Comparison of ENCODE assay signal across 18 cellular contexts in the genomic region with DNA sequence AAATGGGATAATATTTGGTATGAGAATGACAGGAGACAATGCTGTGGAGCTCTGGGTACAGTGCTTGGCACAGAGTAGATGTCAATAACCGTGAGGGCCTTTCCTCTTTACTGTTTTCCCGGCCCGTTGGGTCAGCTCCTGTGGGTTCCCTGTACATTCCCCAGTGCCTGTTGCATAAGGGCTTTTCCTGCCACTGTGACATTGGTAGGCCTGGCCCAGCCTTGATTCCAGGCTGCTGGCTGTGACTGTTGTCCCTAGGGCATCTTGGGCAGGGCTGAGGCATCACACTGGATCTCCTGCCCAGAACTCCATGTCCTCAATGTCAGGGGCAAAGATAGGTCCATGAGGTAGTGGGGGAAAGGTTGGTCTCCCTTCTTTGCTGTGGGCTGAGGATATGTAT. TPM values are rescaled to one million over a fixed set of nuclear protein-coding genes. Genes with fewer than 3 reads are reported as not detected.
DNase-seq lines count a peak whose midpoint lies in the region; ATAC-seq, FAIRE-seq and TF ChIP-seq lines count a peak whose summit lies in the region.
"Had no signal": no experiment of that assay in that cellular context is flagged by ENCODE, and none has a peak within 500 bp of the region (broad histone marks: within the 10 kb centered on the region; RNA-seq: fewer than 3 reads in every experiment).

No MANE protein-coding gene starts in this region.

- H3K9me3 ChIP-seq in H1 (ENCODE audit: insufficient read depth in 2 of 2, low read depth in 1 of 2, low read length in 1 of 2) (no peaks in the 10 kb centered on the region), left lung (no peaks in the 10 kb centered on the region), thyroid gland (no peaks in the 10 kb centered on the region)
- H3K9me3 ChIP-seq: ascending aorta, sigmoid colon, transverse colon had no signal

- H2BK12ac ChIP-seq in H1 (ENCODE audit: low read depth, low read length) = no peak overlapping the region; the same call in 1 of the 2 replicates

- no peak overlapping the region for H4K91ac ChIP-seq in H1 (replicated peaks; ENCODE audit: insufficient read length, low read length)

- H3K23me2 ChIP-seq in H1 (ENCODE audit: low read depth, low read length) = no peaks in the 10 kb centered on the region

- DNase-seq in RPMI7951 (ENCODE audit: low read depth) (peak; percentile 37), H1 (ENCODE audit: low read depth in 1 of 2, low spot score in 2 of 2) (no peak), left lung (peak in 1 of 2 donors; percentile 37), thyroid gland (peak; percentile 12 to 25), HTR-8/SVneo (ENCODE audit: insufficient read length, low spot score) (no peak)
- no peak for DNase-seq in activated CD4-positive, alpha-beta T cell treated with anti-CD3 and anti-CD28 coated beads for 48 hours
- DNase-seq: activated CD4-positive, alpha-beta T cell treated with anti-CD3 and anti-CD28 coated beads, Interleukin-2, amount 50 U/mL, for 48 hours; activated naive CD4-positive, alpha-beta T cell treated with Interleukin-2 at 50 U/mL for 16 hours; foreskin melanocyte; NCI-H1930; NK-92 treated with Interleukin-12 subunit alpha and Interleukin-12 subunit beta, amount 100 ng/mL, for 24 hours; RPMI8226; sigmoid colon; stimulated activated CD4-positive, alpha-beta T cell treated with anti-CD3 and anti-CD28 coated beads, Interleukin-1b, Interleukin-23, amount 100 ng/mL, for 48 hours; stimulated activated naive CD4-positive, alpha-beta T cell; transverse colon had no signal

- TF ChIP-seq POLR2A in H1 (IDR thresholded peaks at IDR 0.05; ENCODE audit: control extremely low read depth in 1 of 2, low read depth in 2 of 2, low read length in 2 of 2) (no peak), thyroid gland (IDR thresholded peaks at IDR 0.05) (no peak)

- H4K5ac ChIP-seq in H1 (ENCODE audit: insufficient read length, low read depth, low read length) = no peak overlapping the region

- ATAC-seq in left lung = peak; percentile 51
- no peak for ATAC-seq in GM19395 (IDR thresholded peaks at IDR 0.05; ENCODE audit: unreplicated experiment)

- H3K18ac ChIP-seq in H1 (ENCODE audit: extremely low read depth, low read length) = no peak overlapping the region

- H2BK120ac ChIP-seq in H1 (replicated peaks; ENCODE audit: low read depth, low read length) = no peak overlapping the region

- H3K14ac ChIP-seq in H1 (ENCODE audit: insufficient read length) = peak overlapping the region; percentile 17

- TF ChIP-seq RAD21 in H1 (IDR thresholded peaks at IDR 0.05 in 1 of 2, conservative IDR thresholded peaks at IDR 0.05 in 1 of 2; ENCODE audit: low read depth in 2 of 2, low read length in 2 of 2) = no peak

- no peak overlapping the region for H3K23ac ChIP-seq in H1 (ENCODE audit: insufficient read length)

- TF ChIP-seq EP300 in H1 (IDR thresholded peaks at IDR 0.05; ENCODE audit: borderline replicate concordance in 1 of 2, low read depth in 2 of 2, low read length in 2 of 2) = no peak

- H3K9ac ChIP-seq in H1 (replicated peaks in 1 of 4; ENCODE audit: extremely low read depth in 1 of 4, low read depth in 3 of 4, low read length in 3 of 4) = no peak overlapping the region

- POLR2A ChIA-PET in H1 (lab: Charles Lee; ENCODE audit: partially characterized antibody) = interaction anchor here (3.7 kb wide), 1 partner anchor 28 kb away, joined by 10 read pairs; a partner anchor contains a TSS

- whole genome bisulfite sequencing in H1 (ENCODE audit: extremely low coverage in 1 of 2, insufficient coverage in 1 of 2, insufficient read length in 1 of 2, insufficient replicate concordance in 2 of 2, low coverage in 1 of 2, low lambda C conversion rate in 2 of 2, missing lambda C conversion rate in 1 of 2), 2 experiments = 94% methylated on average over 3 of the region's 3 CpGs; no CpG with 5 or more reads in 1 of the 2 experiments
- 57 to 95% methylated on average over 3 of the region's 3 CpGs for WGBS in thyroid gland, 2 donors

- H2BK5ac ChIP-seq in H1 (ENCODE audit: low read depth, low read length) = no peak overlapping the region

- intact Hi-C loops in left lung (cut with DNase I) (no loop called here), thyroid gland (cut with DNase I) (no loop called here)

- no peak overlapping the region for H3K4ac ChIP-seq in H1 (replicated peaks; ENCODE audit: insufficient read length, low read depth, low read length)

- H3K4me1 ChIP-seq in H1 (replicated peaks in 1 of 4; ENCODE audit: control insufficient read depth in 3 of 4, insufficient read depth in 4 of 4, low read length in 3 of 4) (peaks cover 0 to 3% (median 0%) of the 10 kb centered on the region in 4 experiments; a peak in 3 of 7 replicates), left lung (peaks cover 0 to 25% of the 10 kb centered on the region in 2 donors), thyroid gland (peaks cover 7 to 26% of the 10 kb centered on the region in 2 donors)
- H3K4me1 ChIP-seq: ascending aorta, sigmoid colon had no signal

- H4K20me1 ChIP-seq in H1 (replicated peaks in 1 of 2; ENCODE audit: control insufficient read depth in 1 of 2, insufficient read depth in 2 of 2, low read length in 2 of 2) = no peaks in the 10 kb centered on the region

- H3K4me2 ChIP-seq in H1 (ENCODE audit: insufficient read depth in 1 of 2, low read depth in 2 of 2, low read length in 2 of 2) = no peak overlapping the region

- H2AK5ac ChIP-seq in H1 (ENCODE audit: low read depth, low read length) = no peak overlapping the region

- no peak overlapping the region for H2BK15ac ChIP-seq in H1 (ENCODE audit: low read length)

- no peak overlapping the region for H3K4me3 ChIP-seq in H1 (ENCODE audit: extremely low read depth in 1 of 4, insufficient read depth in 2 of 4, low read depth in 3 of 4, low read length in 4 of 4)
- no peak overlapping the region for H3K4me3 ChIP-seq in left lung
- H3K4me3 ChIP-seq in thyroid gland (replicated peaks in 1 of 3) = no peak overlapping the region
- H3K4me3 ChIP-seq: ascending aorta, sigmoid colon, transverse colon had no signal

- H2BK20ac ChIP-seq in H1 (ENCODE audit: low read length) = no peak overlapping the region

- H2AFZ ChIP-seq in H1 (ENCODE audit: low read length) = no peak overlapping the region

- no peaks in the 10 kb centered on the region for H3K79me1 ChIP-seq in H1 (ENCODE audit: low read depth, low read length)

- CTCF ChIA-PET in H1 (lab: Charles Lee; ENCODE audit: partially characterized antibody) = interaction anchor here (0.8 to 13.5 kb wide), 6 partner anchors 9 to 110 kb away, joined by 3 to 134 read pairs (median 7); no protein-coding TSS in a partner anchor

- peaks cover 0 to 2% (median 0%) of the 10 kb centered on the region in 4 experiments; a peak in 1 of 7 replicates for H3K27me3 ChIP-seq in H1 (replicated peaks in 1 of 4; ENCODE audit: control insufficient read depth in 3 of 4, extremely low read depth in 1 of 4, insufficient read depth in 3 of 4, low read length in 3 of 4)
- peaks cover 0 to 9% of the 10 kb centered on the region in 2 donors for H3K27me3 ChIP-seq in left lung
- H3K27me3 ChIP-seq in thyroid gland = no peaks in the 10 kb centered on the region
- H3K27me3 ChIP-seq: ascending aorta, transverse colon had no signal

- H4K8ac ChIP-seq in H1 (ENCODE audit: extremely low read depth, insufficient read depth, low read length) = no peak overlapping the region

- no peak overlapping the region for H3K27ac ChIP-seq in H1 (ENCODE audit: low read depth, low read length)
- H3K27ac ChIP-seq in left lung = peak overlapping the region in 1 of 2 donors; percentile 2
- peak overlapping the region; percentile 47 to 92 (median 82) for H3K27ac ChIP-seq in thyroid gland
- H3K27ac ChIP-seq: ascending aorta, sigmoid colon, transverse colon had no signal

- no peak for FAIRE-seq in H1 (lab: Jason Lieb, UNC)
- no peak for FAIRE-seq in HTR-8/SVneo (lab: Jason Lieb, UNC)

- H3K56ac ChIP-seq in H1 (replicated peaks; ENCODE audit: insufficient read length, low read depth, low read length) = no peak overlapping the region

- H3K79me2 ChIP-seq in H1 (ENCODE audit: control insufficient read depth in 1 of 2, insufficient read depth in 2 of 2, low read length in 2 of 2) = no peaks in the 10 kb centered on the region

- TF ChIP-seq CTCF in H1 (IDR thresholded peaks at IDR 0.05; ENCODE audit: control extremely low read depth in 1 of 3, insufficient read depth in 1 of 3, low read depth in 1 of 3, low read length in 3 of 3) = no peak
- no peak for TF ChIP-seq CTCF in left lung (IDR thresholded peaks at IDR 0.05)
- no peak for TF ChIP-seq CTCF in thyroid gland (IDR thresholded peaks at IDR 0.05)

- H3K36me3 ChIP-seq in H1 (ENCODE audit: control insufficient read depth in 2 of 4, insufficient read depth in 4 of 4, low read length in 3 of 4) (no peaks in the 10 kb centered on the region), left lung (no peaks in the 10 kb centered on the region), thyroid gland (no peaks in the 10 kb centered on the region)
- H3K36me3 ChIP-seq: ascending aorta, sigmoid colon, transverse colon had no signal

RNA-seq across cellular contexts. Expression of a gene that starts 25.8 kb away (rescaled TPM):
- 0.10 and 0.12 TPM in 2 replicates for total RNA-seq in RPMI7951 (2014; rRNA removed; shearing (Covaris generic))
- 28.8 and 29.9 TPM in 2 replicates for total RNA-seq in H1 (2021; fragmentation: NEBNext Ultra II Directional; extraction: Animal tissue kit (Norgen Biotek cat#: 25700))
- polyA plus RNA-seq in H1 (2011; rRNA removed) = 20.3 and 30.3 TPM in 2 replicates
- polyA plus RNA-seq in H1 (2011; cell fraction: cytosol; rRNA removed) = 31.1 TPM
- polyA plus RNA-seq in H1 (2011; cell fraction: nucleus; rRNA removed) = 25.5 TPM
- 19.1 to 20.7 TPM (median 20.2 TPM) in 4 replicates for polyA plus RNA-seq in H1 (2012, experiment 1 of 2)
- polyA plus RNA-seq in H1 (2012, experiment 2 of 2) = 25.3 TPM
- 18.5 TPM for polyA plus RNA-seq in H1 (2013, experiment 1 of 2)
- 18.8 TPM for polyA plus RNA-seq in H1 (2013, experiment 2 of 2)
- polyA minus RNA-seq in H1 (2011; rRNA and poly(A)+ RNA removed) = 20.0 and 29.7 TPM in 2 replicates
- 19.9 TPM for polyA minus RNA-seq in H1 (2011; cell fraction: cytosol; rRNA and poly(A)+ RNA removed)
- polyA minus RNA-seq in H1 (2011; cell fraction: nucleus; rRNA and poly(A)+ RNA removed) = 35.5 TPM
- total RNA-seq in left lung (1 to 10 TPM; 2.7 to 4.3 TPM), thyroid gland (1 to 10 TPM; 1.4 to 3.9 (median 3.5) TPM)

RNA-seq across cellular contexts. Expression of a gene that starts 27.4 kb away (rescaled TPM):
- 7.9 and 8.1 TPM in 2 replicates for total RNA-seq in RPMI7951 (2014; rRNA removed; shearing (Covaris generic))
- 25.9 and 26.6 TPM in 2 replicates for total RNA-seq in H1 (2021; fragmentation: NEBNext Ultra II Directional; extraction: Animal tissue kit (Norgen Biotek cat#: 25700))
- 18.3 and 25.6 TPM in 2 replicates for polyA plus RNA-seq in H1 (2011; rRNA removed)
- polyA plus RNA-seq in H1 (2011; cell fraction: cytosol; rRNA removed) = 16.4 TPM
- polyA plus RNA-seq in H1 (2011; cell fraction: nucleus; rRNA removed) = 42.3 TPM
- polyA plus RNA-seq in H1 (2012, experiment 1 of 2) = 16.5 to 19.4 TPM (median 18.4 TPM) in 4 replicates
- 19.5 TPM for polyA plus RNA-seq in H1 (2012, experiment 2 of 2)
- 37.7 TPM for polyA plus RNA-seq in H1 (2013, experiment 1 of 2)
- 38.4 TPM for polyA plus RNA-seq in H1 (2013, experiment 2 of 2)
- 20.3 and 31.0 TPM in 2 replicates for polyA minus RNA-seq in H1 (2011; rRNA and poly(A)+ RNA removed)
- 6.8 TPM for polyA minus RNA-seq in H1 (2011; cell fraction: cytosol; rRNA and poly(A)+ RNA removed)
- 18.5 TPM for polyA minus RNA-seq in H1 (2011; cell fraction: nucleus; rRNA and poly(A)+ RNA removed)
- total RNA-seq in left lung = 100 to 1,000 TPM in 1 of 2 donors, 10 to 100 TPM in 1; 98.0 to 114 TPM
- 10 to 100 TPM in 2 of 4 donors, 1 to 10 TPM in 2; 8.9 to 60.8 (median 16.5) TPM for total RNA-seq in thyroid gland

RNA-seq across cellular contexts. Expression of a gene that starts 44.2 kb away (rescaled TPM):
- 23.7 and 29.8 TPM in 2 replicates for total RNA-seq in RPMI7951 (2014; rRNA removed; shearing (Covaris generic))
- 30.3 and 32.3 TPM in 2 replicates for total RNA-seq in H1 (2021; fragmentation: NEBNext Ultra II Directional; extraction: Animal tissue kit (Norgen Biotek cat#: 25700))
- polyA plus RNA-seq in H1 (2011; rRNA removed) = 9.1 and 11.1 TPM in 2 replicates
- 22.2 TPM for polyA plus RNA-seq in H1 (2011; cell fraction: cytosol; rRNA removed)
- polyA plus RNA-seq in H1 (2011; cell fraction: nucleus; rRNA removed) = 23.2 TPM
- 22.2 to 27.8 TPM (median 23.6 TPM) in 4 replicates for polyA plus RNA-seq in H1 (2012, experiment 1 of 2)
- 2.6 TPM for polyA plus RNA-seq in H1 (2012, experiment 2 of 2)
- 25.3 TPM for polyA plus RNA-seq in H1 (2013, experiment 1 of 2)
- polyA plus RNA-seq in H1 (2013, experiment 2 of 2) = 24.9 TPM
- 19.7 and 28.6 TPM in 2 replicates for polyA minus RNA-seq in H1 (2011; rRNA and poly(A)+ RNA removed)
- polyA minus RNA-seq in H1 (2011; cell fraction: cytosol; rRNA and poly(A)+ RNA removed) = 17.6 TPM
- polyA minus RNA-seq in H1 (2011; cell fraction: nucleus; rRNA and poly(A)+ RNA removed) = 39.2 TPM
- total RNA-seq in left lung (10 to 100 TPM; 10.5 to 13.1 TPM), thyroid gland (10 to 100 TPM; 22.6 to 35.2 (median 25.3) TPM)

Comparison
In these comparisons a context has a peak if more than half of its experiments do, and no peak if none do; other contexts are left out.
1. DNase-seq: peak in RPMI7951 (single experiment) and thyroid gland (2 of 2); none in H1 (0 of 2), HTR-8/SVneo (single experiment) and activated CD4-positive, alpha-beta T cell treated with anti-CD3 and anti-CD28 coated beads for 48 hours (single experiment).